Comparison of ENCODE assay signal across 12 cellular contexts in genomic region chr1:100449477-100449876, GRCh38.
DNase-seq lines count a peak whose midpoint lies in the region; ATAC-seq and TF ChIP-seq lines count a peak whose summit lies in the region.
"Had no signal": no experiment of that assay in that cellular context is flagged by ENCODE, and none has a peak within 500 bp of the region (broad histone marks: within the 10 kb centered on the region; RNA-seq: fewer than 3 reads in every experiment).

No MANE protein-coding gene starts in this region.

- no peaks in the 10 kb centered on the region for H3K27me3 Mint-ChIP-seq in activated T-cell treated with anti-CD3 and anti-CD28 coated beads, Interleukin-2, amount 50 U/mL, for 4 hours (ENCODE audit: low read depth)
- H3K27me3 Mint-ChIP-seq in activated CD4-positive, alpha-beta memory T cell treated with anti-CD3 and anti-CD28 coated beads for 36 hours: no peaks in the 10 kb centered on the region
- no peaks in the 10 kb centered on the region for H3K27me3 Mint-ChIP-seq in stimulated activated naive CD8-positive, alpha-beta T cell treated with anti-CD3 and anti-CD28 coated beads, Interleukin-15, Interleukin-2, amounts not matched to agents 100 ng/mL and 50 ng/mL, for 24 hours

- H3K4me1 ChIP-seq in psoas muscle: peaks cover 11% of the 10 kb centered on the region
- H3K4me1 ChIP-seq: right lobe of liver had no signal

- peaks cover 4% of the 10 kb centered on the region for H3K9me3 Mint-ChIP-seq in activated T-cell treated with anti-CD3 and anti-CD28 coated beads, Interleukin-2, amount 50 U/mL, for 4 hours
- no peaks in the 10 kb centered on the region for H3K9me3 Mint-ChIP-seq in activated CD4-positive, alpha-beta memory T cell treated with anti-CD3 and anti-CD28 coated beads for 36 hours
- H3K9me3 Mint-ChIP-seq in stimulated activated naive CD8-positive, alpha-beta T cell treated with anti-CD3 and anti-CD28 coated beads, Interleukin-15, Interleukin-2, amounts not matched to agents 100 ng/mL and 50 ng/mL, for 24 hours: no peaks in the 10 kb centered on the region

- WGBS in psoas muscle, 3 donors: 80 to 85% (median 82%) methylated on average over 4 of the region's 4 CpGs

- peak overlapping the region; percentile 88 for H3K27ac Mint-ChIP-seq in activated CD4-positive, alpha-beta memory T cell treated with anti-CD3 and anti-CD28 coated beads for 36 hours
- H3K27ac Mint-ChIP-seq in stimulated activated naive CD8-positive, alpha-beta T cell treated with anti-CD3 and anti-CD28 coated beads, Interleukin-15, Interleukin-2, amounts not matched to agents 100 ng/mL and 50 ng/mL, for 24 hours: peak overlapping the region; percentile 77

- ATAC-seq in activated T-cell treated with anti-CD3 and anti-CD28 coated beads, Interleukin-2, amount 50 U/mL, for 4 hours: peak; percentile 77 to 80
- ATAC-seq in HG02840 (IDR thresholded peaks at IDR 0.05; ENCODE audit: low FRiP score, unreplicated experiment): peak; percentile 72
- no peak for ATAC-seq in psoas muscle
- ATAC-seq: right lobe of liver had no signal

- H3K36me3 Mint-ChIP-seq in activated T-cell treated with anti-CD3 and anti-CD28 coated beads, Interleukin-2, amount 50 U/mL, for 4 hours (ENCODE audit: insufficient read depth): peaks cover 38% of the 10 kb centered on the region
- H3K36me3 Mint-ChIP-seq in activated CD4-positive, alpha-beta memory T cell treated with anti-CD3 and anti-CD28 coated beads for 36 hours: peaks cover 37% of the 10 kb centered on the region
- peaks cover 33% of the 10 kb centered on the region for H3K36me3 Mint-ChIP-seq in stimulated activated naive CD8-positive, alpha-beta T cell treated with anti-CD3 and anti-CD28 coated beads, Interleukin-15, Interleukin-2, amounts not matched to agents 100 ng/mL and 50 ng/mL, for 24 hours (ENCODE audit: low read depth)

- TF ChIP-seq CTCF in psoas muscle (IDR thresholded peaks at IDR 0.05): no peak

- no peaks in the 10 kb centered on the region for H3K27me3 ChIP-seq in psoas muscle (ENCODE audit: insufficient read depth in 3 of 3, low read length in 2 of 3)
- H3K27me3 ChIP-seq: right lobe of liver had no signal

- H3K27ac ChIP-seq in psoas muscle: no peak overlapping the region
- H3K27ac ChIP-seq: right lobe of liver had no signal

- CTCF ChIA-PET in activated CD4-positive, alpha-beta memory T cell treated with anti-CD3 and anti-CD28 coated beads for 36 hours (lab: Charles Lee): interaction anchor here (0.6 to 1.9 kb wide), 3 partner anchors 9 to 96 kb away, joined by 3 to 11 read pairs (median 4); no protein-coding TSS in a partner anchor

- intact Hi-C loops in activated CD4-positive, alpha-beta memory T cell treated with anti-CD3 and anti-CD28 coated beads for 36 hours (cut with micrococcal nuclease): loop anchor here (1.0 to 10.0 kb wide), 6 partner anchors 8 to 815 kb away; no protein-coding TSS in a partner anchor
- intact Hi-C loops in psoas muscle (cut with DNase I): no loop called here

- H3K36me3 ChIP-seq in psoas muscle (ENCODE audit: insufficient read depth in 1 of 2, low read depth in 1 of 2): no peaks in the 10 kb centered on the region
- H3K36me3 ChIP-seq: right lobe of liver had no signal

- H3K4me1 Mint-ChIP-seq in activated T-cell treated with anti-CD3 and anti-CD28 coated beads, Interleukin-2, amount 50 U/mL, for 4 hours (ENCODE audit: low read depth): peaks cover 90% of the 10 kb centered on the region
- peaks cover 84% of the 10 kb centered on the region for H3K4me1 Mint-ChIP-seq in activated CD4-positive, alpha-beta memory T cell treated with anti-CD3 and anti-CD28 coated beads for 36 hours (ENCODE audit: low read depth)
- peaks cover 84% of the 10 kb centered on the region for H3K4me1 Mint-ChIP-seq in stimulated activated naive CD8-positive, alpha-beta T cell treated with anti-CD3 and anti-CD28 coated beads, Interleukin-15, Interleukin-2, amounts not matched to agents 100 ng/mL and 50 ng/mL, for 24 hours (ENCODE audit: low read depth)

- H3K9me3 ChIP-seq in psoas muscle: no peaks in the 10 kb centered on the region
- H3K9me3 ChIP-seq: right lobe of liver had no signal

- no peak for DNase-seq in activated T-cell treated with anti-CD3 and anti-CD28 coated beads, Interleukin-2, amount 50 U/mL, for 4 hours
- DNase-seq in activated T-cell treated with anti-CD3 and anti-CD28 coated beads for 4 hours: no peak
- DNase-seq in activated CD4-positive, alpha-beta memory T cell treated with anti-CD3 and anti-CD28 coated beads for 36 hours: peak; percentile 56
- DNase-seq in OCI-M2 (lab: John Stamatoyannopoulos, UW; ENCODE audit: unreplicated experiment): no peak
- no peak for DNase-seq in psoas muscle
- no peak for DNase-seq in cortex of kidney (lab: John Stamatoyannopoulos, UW)
- DNase-seq: GDM1, NCI-H510A treated with DMSO at 0.1 percent for 48 hours, right lobe of liver, Right ventricle myocardium superior had no signal

- H3K4me3 ChIP-seq in psoas muscle: no peak overlapping the region
- H3K4me3 ChIP-seq: right lobe of liver had no signal

- peak overlapping the region; percentile 62 for H3K4me3 Mint-ChIP-seq in activated T-cell treated with anti-CD3 and anti-CD28 coated beads, Interleukin-2, amount 50 U/mL, for 4 hours
- peak overlapping the region; percentile 65 for H3K4me3 Mint-ChIP-seq in activated CD4-positive, alpha-beta memory T cell treated with anti-CD3 and anti-CD28 coated beads for 36 hours
- H3K4me3 Mint-ChIP-seq in stimulated activated naive CD8-positive, alpha-beta T cell treated with anti-CD3 and anti-CD28 coated beads, Interleukin-15, Interleukin-2, amounts not matched to agents 100 ng/mL and 50 ng/mL, for 24 hours: peak overlapping the region; percentile 47

- POLR2A ChIA-PET in activated CD4-positive, alpha-beta memory T cell treated with anti-CD3 and anti-CD28 coated beads for 36 hours (lab: Charles Lee): interaction anchor here (0.5 to 7.4 kb wide), 7 partner anchors 16 to 411 kb away, joined by 3 to 45 read pairs (median 3); partner anchors contain the start of genes CDC14A and TRMT13

Comparison
In these comparisons a context has a peak if more than half of its experiments do, and no peak if none do; other contexts are left out.
1. ATAC-seq: peak in activated T-cell treated with anti-CD3 and anti-CD28 coated beads, Interleukin-2, amount 50 U/mL, for 4 hours (2 of 2) and HG02840 (single experiment); none in psoas muscle (0 of 4).
2. Peak in every context shown above with its lines, with median percentiles within 50 percentile points of each other: H3K4me3 Mint-ChIP-seq.